Comparison of ENCODE assay signal across 12 cellular contexts in genomic region chr2:240619506-240620148, GRCh38. TPM values are rescaled to one million over a fixed set of nuclear protein-coding genes. Genes with fewer than 3 reads are reported as not detected.
A peak's percentile ranks its signal among the peaks of the same experiment; 100 is the strongest.
DNase-seq lines count a peak whose midpoint lies in the region; ATAC-seq, FAIRE-seq and TF ChIP-seq lines count a peak whose summit lies in the region.
"Had no signal": no experiment of that assay in that cellular context is flagged by ENCODE, and none has a peak within 500 bp of the region (broad histone marks: within the 10 kb centered on the region; RNA-seq: fewer than 3 reads in every experiment).

No MANE protein-coding gene starts in this region.

- H3K9me3 ChIP-seq in BE2C = no peaks in the 10 kb centered on the region
- H3K9me3 ChIP-seq in CD8-positive, alpha-beta memory T cell (ENCODE audit: low read length) = no peaks in the 10 kb centered on the region
- H3K9me3 ChIP-seq: esophagus muscularis mucosa, thoracic aorta had no signal

- no peaks in the 10 kb centered on the region for H3K27me3 ChIP-seq in BE2C
- H3K27me3 ChIP-seq in CD8-positive, alpha-beta memory T cell (ENCODE audit: insufficient read depth, low read length, poor library complexity, severe bottlenecking) = no peaks in the 10 kb centered on the region

- no peak for TF ChIP-seq CTCF in BE2C (IDR thresholded peaks at IDR 0.05; ENCODE audit: low read depth, low read length)

- peaks cover 21 to 41% (median 32%) of the 10 kb centered on the region in 3 donors for H3K4me1 Mint-ChIP-seq in CD8-positive, alpha-beta memory T cell
- H3K4me1 Mint-ChIP-seq in activated CD4-positive, alpha-beta memory T cell treated with anti-CD3 and anti-CD28 coated beads, Interleukin-2, amount 10 ng/mL, durations not matched to agents 7 days and 5 days = peaks cover 61% of the 10 kb centered on the region

- no peaks in the 10 kb centered on the region for H3K36me3 ChIP-seq in BE2C
- no peaks in the 10 kb centered on the region for H3K36me3 ChIP-seq in CD8-positive, alpha-beta memory T cell (ENCODE audit: insufficient read depth, low read length)
- H3K36me3 ChIP-seq: thoracic aorta had no signal

- DNase-seq in BE2C = peak; percentile 4
- DNase-seq in CD8-positive, alpha-beta memory T cell = peak in 1 of 5 donors; percentile 31
- no peak for DNase-seq in activated CD4-positive, alpha-beta memory T cell treated with anti-CD3 and anti-CD28 coated beads, Interleukin-2, amount 10 ng/mL, durations not matched to agents 7 days and 5 days
- DNase-seq in left colon = peak; percentile 15 to 30
- DNase-seq in H54 (ENCODE audit: insufficient read length, low spot score) = no peak
- DNase-seq in activated CD4-positive, CD25-positive, alpha-beta regulatory T cell (lab: John Stamatoyannopoulos, UW) = no peak
- DNase-seq: NCI-H1092, T-helper 9 cell had no signal

- H3K4me3 ChIP-seq in BE2C (ENCODE audit: low read depth, low read length) = no peak overlapping the region
- H3K4me3 ChIP-seq in CD8-positive, alpha-beta memory T cell (ENCODE audit: low read length) = no peak overlapping the region
- H3K4me3 ChIP-seq: esophagus muscularis mucosa, thoracic aorta had no signal

- peak overlapping the region in 3 of 7 donors; percentile 5 to 84 (median 38) for H3K4me3 Mint-ChIP-seq in CD8-positive, alpha-beta memory T cell
- H3K4me3 Mint-ChIP-seq in activated CD4-positive, alpha-beta memory T cell treated with anti-CD3 and anti-CD28 coated beads, Interleukin-2, amount 10 ng/mL, durations not matched to agents 7 days and 5 days = no peak overlapping the region

- no peak for TF ChIP-seq POLR2A in H54 (IDR thresholded peaks at IDR 0.05; ENCODE audit: low read depth, low read length)

- ATAC-seq in left colon (peak; percentile 45), GM19328 (IDR thresholded peaks at IDR 0.05; ENCODE audit: unreplicated experiment) (no peak), HG02678 (IDR thresholded peaks at IDR 0.05; ENCODE audit: unreplicated experiment) (no peak)

- POLR2A ChIA-PET in CD8-positive, alpha-beta memory T cell (lab: Charles Lee) = interaction anchor here (2.7 kb wide), 1 partner anchor 54 kb away, joined by 13 read pairs; no protein-coding TSS in a partner anchor
- POLR2A ChIA-PET in activated CD4-positive, alpha-beta memory T cell treated with anti-CD3 and anti-CD28 coated beads, Interleukin-2, amount 10 ng/mL, durations not matched to agents 7 days and 5 days (lab: Charles Lee) = interaction anchor here (4.5 kb wide), 1 partner anchor 33 kb away, joined by 50 read pairs; the partner anchor contains the start of gene CAPN10

- no peak for FAIRE-seq in H54 (lab: Jason Lieb, UNC)

- H3K27ac Mint-ChIP-seq in CD8-positive, alpha-beta memory T cell = peak overlapping the region in 5 of 8 donors; percentile 29 to 85 (median 55)
- peak overlapping the region; percentile 7 for H3K27ac Mint-ChIP-seq in activated CD4-positive, alpha-beta memory T cell treated with anti-CD3 and anti-CD28 coated beads, Interleukin-2, amount 10 ng/mL, durations not matched to agents 7 days and 5 days

- H3K9me3 Mint-ChIP-seq in CD8-positive, alpha-beta memory T cell = peaks cover 2 to 8% (median 3%) of the 10 kb centered on the region in 5 donors
- peaks cover 9% of the 10 kb centered on the region for H3K9me3 Mint-ChIP-seq in activated CD4-positive, alpha-beta memory T cell treated with anti-CD3 and anti-CD28 coated beads, Interleukin-2, amount 10 ng/mL, durations not matched to agents 7 days and 5 days

- no peaks in the 10 kb centered on the region for H3K27me3 Mint-ChIP-seq in CD8-positive, alpha-beta memory T cell
- H3K27me3 Mint-ChIP-seq in activated CD4-positive, alpha-beta memory T cell treated with anti-CD3 and anti-CD28 coated beads, Interleukin-2, amount 10 ng/mL, durations not matched to agents 7 days and 5 days = no peaks in the 10 kb centered on the region

- peaks cover 5% of the 10 kb centered on the region for H3K4me1 ChIP-seq in BE2C
- peaks cover 42% of the 10 kb centered on the region for H3K4me1 ChIP-seq in CD8-positive, alpha-beta memory T cell (ENCODE audit: insufficient read depth, low read length)
- H3K4me1 ChIP-seq: esophagus muscularis mucosa had no signal

- intact Hi-C loops in left colon (cut with DNase I, micrococcal nuclease) = no loop called here

- peaks cover 3 to 15% (median 7%) of the 10 kb centered on the region in 3 donors for H3K36me3 Mint-ChIP-seq in CD8-positive, alpha-beta memory T cell
- H3K36me3 Mint-ChIP-seq in activated CD4-positive, alpha-beta memory T cell treated with anti-CD3 and anti-CD28 coated beads, Interleukin-2, amount 10 ng/mL, durations not matched to agents 7 days and 5 days (ENCODE audit: low read depth) = peaks cover 26% of the 10 kb centered on the region

- H3K27ac ChIP-seq in CD8-positive, alpha-beta memory T cell (ENCODE audit: low read depth, low read length) = no peak overlapping the region
- H3K27ac ChIP-seq: esophagus muscularis mucosa, thoracic aorta had no signal

- CTCF ChIA-PET in CD8-positive, alpha-beta memory T cell (lab: Charles Lee) = no interaction called here
- CTCF ChIA-PET in activated CD4-positive, alpha-beta memory T cell treated with anti-CD3 and anti-CD28 coated beads, Interleukin-2, amount 10 ng/mL, durations not matched to agents 7 days and 5 days (lab: Charles Lee) = no interaction called here

RNA-seq across cellular contexts. Expression of gene GPR35, which starts 5.7 kb away (rescaled TPM):
- polyA plus RNA-seq in BE2C (2012; ENCODE audit: insufficient read depth, insufficient read length, low read depth) = 0.43 TPM
- 1 to 10 TPM; 8.4 to 9.0 TPM for total RNA-seq in CD8-positive, alpha-beta memory T cell
- polyA plus RNA-seq in CD8-positive, alpha-beta memory T cell = 1.9 TPM
- 1 to 10 TPM; 5.2 to 5.7 TPM for total RNA-seq in activated CD4-positive, alpha-beta memory T cell treated with anti-CD3 and anti-CD28 coated beads, Interleukin-2, amount 10 ng/mL, durations not matched to agents 7 days and 5 days
- total RNA-seq in left colon = 10 to 100 TPM; 67.5 to 84.3 TPM

RNA-seq across cellular contexts. Expression of gene CAPN10, which starts 33.1 kb away (rescaled TPM):
- polyA plus RNA-seq in BE2C (2012; ENCODE audit: insufficient read depth, insufficient read length, low read depth) = 80.2 TPM
- 10 to 100 TPM; 36.1 to 40.5 TPM for total RNA-seq in CD8-positive, alpha-beta memory T cell
- polyA plus RNA-seq in CD8-positive, alpha-beta memory T cell = 19.5 TPM
- 10 to 100 TPM; 52.3 to 53.1 TPM for total RNA-seq in activated CD4-positive, alpha-beta memory T cell treated with anti-CD3 and anti-CD28 coated beads, Interleukin-2, amount 10 ng/mL, durations not matched to agents 7 days and 5 days
- 10 to 100 TPM; 33.6 to 36.1 TPM for total RNA-seq in left colon

RNA-seq across cellular contexts. Expression of gene RNPEPL1, which starts 51.3 kb away (rescaled TPM):
- polyA plus RNA-seq in BE2C (2012; ENCODE audit: insufficient read depth, insufficient read length, low read depth) = 44.6 TPM
- 10 to 100 TPM; 55.6 to 61.1 TPM for total RNA-seq in CD8-positive, alpha-beta memory T cell
- polyA plus RNA-seq in CD8-positive, alpha-beta memory T cell = 101 TPM
- total RNA-seq in activated CD4-positive, alpha-beta memory T cell treated with anti-CD3 and anti-CD28 coated beads, Interleukin-2, amount 10 ng/mL, durations not matched to agents 7 days and 5 days = 100 to 1,000 TPM; 135 to 144 TPM
- total RNA-seq in left colon = 100 to 1,000 TPM in 1 of 2 donors, 10 to 100 TPM in 1; 91.4 to 107 TPM

RNA-seq across cellular contexts. Expression of gene DUSP28, which starts 59.5 kb away (rescaled TPM):
- 14.7 TPM for polyA plus RNA-seq in BE2C (2012; ENCODE audit: insufficient read depth, insufficient read length, low read depth)
- 1 to 10 TPM; 7.0 TPM for total RNA-seq in CD8-positive, alpha-beta memory T cell
- polyA plus RNA-seq in CD8-positive, alpha-beta memory T cell = 22.0 TPM
- 1 to 10 TPM; 7.9 to 9.3 TPM for total RNA-seq in activated CD4-positive, alpha-beta memory T cell treated with anti-CD3 and anti-CD28 coated beads, Interleukin-2, amount 10 ng/mL, durations not matched to agents 7 days and 5 days
- total RNA-seq in left colon = 1 to 10 TPM; 4.1 to 6.0 TPM

Comparison
In these comparisons a context has a peak if more than half of its experiments do, and no peak if none do; other contexts are left out.
1. DNase-seq: peak in BE2C (single experiment) and left colon (2 of 2); none in activated CD4-positive, alpha-beta memory T cell treated with anti-CD3 and anti-CD28 coated beads, Interleukin-2, amount 10 ng/mL, durations not matched to agents 7 days and 5 days (single experiment), H54 (single experiment) and activated CD4-positive, CD25-positive, alpha-beta regulatory T cell (0 of 4).
2. RNA of gene GPR35, which starts 5.7 kb away (total RNA-seq): 67.5 to 84.3 TPM in left colon; 8.4 to 9.0 TPM in CD8-positive, alpha-beta memory T cell and 5.2 to 5.7 TPM in activated CD4-positive, alpha-beta memory T cell treated with anti-CD3 and anti-CD28 coated beads, Interleukin-2, amount 10 ng/mL, durations not matched to agents 7 days and 5 days; every median in the first group is over 4 times any median in the second.